Comparison of ENCODE assay signal across 12 cellular contexts in genomic region chr7:93920496-93921189, GRCh38. TPM values are rescaled to one million over a fixed set of nuclear protein-coding genes. Genes with fewer than 3 reads are reported as not detected.
A peak's percentile ranks its signal among the peaks of the same experiment; 100 is the strongest.
DNase-seq lines count a peak whose midpoint lies in the region; ATAC-seq, FAIRE-seq and TF ChIP-seq lines count a peak whose summit lies in the region.
"Had no signal": no experiment of that assay in that cellular context is flagged by ENCODE, and none has a peak within 500 bp of the region (broad histone marks: within the 10 kb centered on the region; RNA-seq: fewer than 3 reads in every experiment).

No MANE protein-coding gene starts in this region.

- peaks cover 24% of the 10 kb centered on the region for H3K4me1 ChIP-seq in smooth muscle cell (ENCODE audit: low read depth)

- H3K36me3 ChIP-seq in smooth muscle cell (ENCODE audit: low read depth), result no peaks in the 10 kb centered on the region

- no peaks in the 10 kb centered on the region for H3K9me3 ChIP-seq in smooth muscle cell (replicated peaks; ENCODE audit: low read depth)

- peak overlapping the region; percentile 76 for H3K27ac ChIP-seq in smooth muscle cell (ENCODE audit: low read depth)

- peaks cover 17% of the 10 kb centered on the region for H3K79me2 ChIP-seq in smooth muscle cell (ENCODE audit: low read depth)

- no peak for TF ChIP-seq POLR2A in H54 (IDR thresholded peaks at IDR 0.05; ENCODE audit: low read depth, low read length)

- no peak for ATAC-seq in HG02970 (IDR thresholded peaks at IDR 0.05; ENCODE audit: low FRiP score, unreplicated experiment)
- no peak for ATAC-seq in GM18520 (IDR thresholded peaks at IDR 0.05; ENCODE audit: unreplicated experiment)

- no peaks in the 10 kb centered on the region for H3K27me3 ChIP-seq in smooth muscle cell (ENCODE audit: low read depth)

- no peak for DNase-seq in H54 (ENCODE audit: insufficient read length, low spot score)
- peak; percentile 22 for DNase-seq in amniotic epithelial cell (ENCODE audit: low read depth)
- DNase-seq in left kidney (ENCODE audit: low read depth, low spot score), result peak; percentile 63
- no peak for DNase-seq in smooth muscle cell (lab: John Stamatoyannopoulos, UW; ENCODE audit: unreplicated experiment)
- DNase-seq in activated CD4-positive, CD25-positive, alpha-beta regulatory T cell (lab: John Stamatoyannopoulos, UW), result no peak
- DNase-seq in NCI-H187 treated with DMSO at 0.1 percent for 48 hours (lab: John Stamatoyannopoulos, UW), result no peak
- DNase-seq: activated gamma-delta T cell treated with Interleukin-2 at 50 U/mL for 16 hours, DMS79 treated with DMSO at 0.1 percent for 48 hours, NCI-H524 had no signal

- peak overlapping the region; percentile 68 for H2AFZ ChIP-seq in smooth muscle cell (ENCODE audit: low read depth)

- H3K9ac ChIP-seq in smooth muscle cell (ENCODE audit: low read depth), result no peak overlapping the region

- peak; percentile 58 for FAIRE-seq in H54 (lab: Jason Lieb, UNC)

- H3K4me3 ChIP-seq in smooth muscle cell, result peak overlapping the region; percentile 11

- 87% methylated on average over 6 of the region's 6 CpGs for WGBS in smooth muscle cell (ENCODE audit: low lambda C conversion rate)

- peak overlapping the region; percentile 85 for H3K4me2 ChIP-seq in smooth muscle cell

- TF ChIP-seq CTCF in smooth muscle cell (IDR thresholded peaks at IDR 0.05; ENCODE audit: borderline replicate concordance, insufficient read depth, poor library complexity, severe bottlenecking), result no peak

- no peaks in the 10 kb centered on the region for H4K20me1 ChIP-seq in smooth muscle cell (ENCODE audit: low read depth)

- peaks cover 7% of the 10 kb centered on the region for H3F3A ChIP-seq in smooth muscle cell (ENCODE audit: low read depth)

RNA-seq across cellular contexts. Expression of gene GNG11, which starts 0.9 kb away (rescaled TPM):
- total RNA-seq in smooth muscle cell, result 13.4 and 18.9 TPM in 2 replicates
- 22.3 and 31.2 TPM in 2 replicates for polyA plus RNA-seq in smooth muscle cell

RNA-seq across cellular contexts. Expression of gene GNGT1, which starts 14.3 kb away (rescaled TPM):
- total RNA-seq in smooth muscle cell, result not detected in 2 replicates
- polyA plus RNA-seq in smooth muscle cell, result not detected in 2 replicates
- total RNA-seq: mucosa of gallbladder had no signal

RNA-seq across cellular contexts. Expression of gene TFPI2, which starts 30.1 kb away (rescaled TPM):
- total RNA-seq in smooth muscle cell, result 139 TPM in 2 replicates
- polyA plus RNA-seq in smooth muscle cell, result 104 and 145 TPM in 2 replicates

Comparison
In these comparisons a context has a peak if more than half of its experiments do, and no peak if none do; other contexts are left out.
1. DNase-seq: peak in amniotic epithelial cell (single experiment) and left kidney (single experiment); none in H54 (single experiment), smooth muscle cell (single experiment), activated CD4-positive, CD25-positive, alpha-beta regulatory T cell (0 of 4) and NCI-H187 treated with DMSO at 0.1 percent for 48 hours (single experiment).